ENCODE assay signal across 27 cellular contexts in the genomic region with DNA sequence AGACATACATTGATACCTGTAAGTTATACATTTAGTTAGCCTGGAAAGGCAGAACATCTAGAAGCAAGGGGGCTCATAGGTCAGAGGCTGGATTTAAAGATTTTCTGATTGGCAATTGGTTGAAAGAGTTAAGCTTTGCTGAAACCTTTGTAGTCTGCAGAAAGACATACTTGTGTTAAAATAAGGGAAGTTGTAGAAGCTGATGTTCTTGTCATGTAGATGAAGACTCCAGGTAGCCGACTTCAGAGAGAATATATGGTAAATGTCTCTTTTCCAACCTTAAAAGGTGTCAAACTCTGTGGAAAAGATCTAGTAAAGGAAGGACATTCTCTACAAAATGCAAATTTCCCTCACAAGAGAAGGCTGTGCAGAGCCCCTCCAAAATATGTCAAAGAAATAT.
"Had no signal": no experiment of that assay in that cellular context is flagged by ENCODE, and none has a peak within 500 bp of the region (broad histone marks: within the 10 kb centered on the region; RNA-seq: fewer than 3 reads in every experiment).

No MANE protein-coding gene starts in this region.

- DNase-seq: islet precursor cell; left ventricle myocardium inferior; midbrain; mucosa of descending colon; naive thymus-derived CD4-positive, alpha-beta T cell; nucleus accumbens; pancreas; posterior cingulate gyrus; retina; right cardiac atrium; stimulated activated CD4-positive, alpha-beta T cell treated with anti-CD3 and anti-CD28 coated beads, Interleukin-12 subunit alpha, Interleukin-12 subunit beta, amount 100 ng/mL, for 4 hours; stimulated activated CD4-positive, alpha-beta T cell treated with anti-CD3 and anti-CD28 coated beads, Interleukin-15, amount 100 ng/mL, for 24 hours; stimulated activated CD4-positive, alpha-beta T cell treated with anti-CD3 and anti-CD28 coated beads, Interleukin-2, amount 100 ng/mL, for 24 hours; stimulated activated CD4-positive, alpha-beta T cell treated with anti-CD3 and anti-CD28 coated beads, Interleukin-4, amount 100 ng/mL, for 1 hour; stimulated activated naive B cell treated with anti-CD40 and anti-IgM and Interleukin-4, amounts not matched to agents 10 μg/mL and 1 μg/mL and 100 μg/mL, for 72 hours; stimulated activated naive CD8-positive, alpha-beta T cell treated with anti-CD3 and anti-CD28 coated beads, Interleukin-15, Interleukin-2, amounts not matched to agents 100 U/mL and 50 U/mL, for 24 hours; stomach; testis; thyroid gland; trophoblast cell; upper lobe of right lung had no signal

- H3K27me3 ChIP-seq: hepatocyte, pancreas, stomach, testis, thyroid gland had no signal

- H3K27me3 Mint-ChIP-seq: natural killer cell treated with Interleukin-12 subunit alpha and Interleukin-12 subunit beta and Interleukin-15 and Interleukin-18, amount 100 ng/mL, for 72 hours; stimulated activated naive B cell treated with anti-CD40 and anti-IgM and Interleukin-4, amounts not matched to agents 10 μg/mL and 1 μg/mL and 100 μg/mL, for 72 hours had no signal

- H3K36me3 Mint-ChIP-seq: naive thymus-derived CD4-positive, alpha-beta T cell; natural killer cell treated with Interleukin-12 subunit alpha and Interleukin-12 subunit beta and Interleukin-15 and Interleukin-18, amount 100 ng/mL, for 72 hours; stimulated activated naive B cell treated with anti-CD40 and anti-IgM and Interleukin-4, amounts not matched to agents 10 μg/mL and 1 μg/mL and 100 μg/mL, for 72 hours had no signal

- H2AFZ ChIP-seq: hepatocyte had no signal

- H3K36me3 ChIP-seq: left ventricle myocardium inferior, pancreas, prostate gland, stomach, thyroid gland, upper lobe of right lung had no signal

- H3K4me2 ChIP-seq: hepatocyte had no signal

- H3K4me3 Mint-ChIP-seq: naive thymus-derived CD4-positive, alpha-beta T cell; natural killer cell treated with Interleukin-12 subunit alpha and Interleukin-12 subunit beta and Interleukin-15 and Interleukin-18, amount 100 ng/mL, for 72 hours; stimulated activated naive B cell treated with anti-CD40 and anti-IgM and Interleukin-4, amounts not matched to agents 10 μg/mL and 1 μg/mL and 100 μg/mL, for 72 hours had no signal

- ATAC-seq: mucosa of descending colon; naive thymus-derived CD4-positive, alpha-beta T cell; natural killer cell treated with Interleukin-12 subunit alpha and Interleukin-12 subunit beta and Interleukin-15 and Interleukin-18, amount 100 ng/mL, for 72 hours; pancreas; right cardiac atrium; sciatic nerve; stimulated activated naive B cell treated with anti-CD40 and anti-IgM and Interleukin-4, amounts not matched to agents 10 μg/mL and 1 μg/mL and 100 μg/mL, for 72 hours; stimulated activated naive CD8-positive, alpha-beta T cell treated with anti-CD3 and anti-CD28 coated beads, Interleukin-15, Interleukin-2, amounts not matched to agents 100 U/mL and 50 U/mL, for 24 hours; upper lobe of right lung had no signal

- H3K79me2 ChIP-seq: hepatocyte had no signal

- H3K9me3 ChIP-seq: left ventricle myocardium inferior, mucosa of descending colon, pancreas, prostate gland, stomach, testis, thyroid gland, upper lobe of right lung had no signal

- H3K27ac ChIP-seq: hepatocyte, left ventricle myocardium inferior, pancreas, prostate gland, skin epidermis, stomach, testis, thyroid gland, upper lobe of right lung had no signal

- H3K27ac Mint-ChIP-seq: naive thymus-derived CD4-positive, alpha-beta T cell; natural killer cell treated with Interleukin-12 subunit alpha and Interleukin-12 subunit beta and Interleukin-15 and Interleukin-18, amount 100 ng/mL, for 72 hours; stimulated activated naive B cell treated with anti-CD40 and anti-IgM and Interleukin-4, amounts not matched to agents 10 μg/mL and 1 μg/mL and 100 μg/mL, for 72 hours had no signal

- H3K4me3 ChIP-seq: hepatocyte, left ventricle myocardium inferior, lung, mucosa of descending colon, pancreas, prostate gland, skin epidermis, stomach, testis, thyroid gland, upper lobe of right lung had no signal

- H3K4me1 Mint-ChIP-seq: naive thymus-derived CD4-positive, alpha-beta T cell; stimulated activated naive B cell treated with anti-CD40 and anti-IgM and Interleukin-4, amounts not matched to agents 10 μg/mL and 1 μg/mL and 100 μg/mL, for 72 hours had no signal

- H3K4me1 ChIP-seq: left ventricle myocardium inferior, pancreas, prostate gland, testis, thyroid gland, upper lobe of right lung had no signal
